In the genomic region with DNA sequence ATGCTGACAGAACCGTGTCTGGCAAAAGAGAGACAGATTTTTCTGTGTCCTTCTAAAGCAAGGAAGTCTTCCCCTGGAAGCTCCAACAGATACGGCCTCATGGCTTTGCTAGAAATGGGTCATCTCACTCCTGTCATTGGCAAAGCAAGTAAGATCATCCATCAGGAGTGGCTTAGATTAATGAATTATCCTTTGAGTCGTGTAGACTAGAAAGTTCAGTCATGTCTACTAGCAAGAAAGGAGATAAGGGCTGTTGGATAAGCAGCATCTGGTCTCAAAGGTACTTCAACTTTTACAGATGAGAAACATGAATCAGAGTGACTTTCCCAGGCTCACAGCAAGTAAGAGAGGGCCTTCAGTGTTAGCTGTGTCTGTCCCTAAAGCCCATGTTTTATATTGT, we compare ENCODE assay signal across 9 cellular contexts.
"Had no signal": no experiment of that assay in that cellular context is flagged by ENCODE, and none has a peak within 500 bp of the region (broad histone marks: within the 10 kb centered on the region; RNA-seq: fewer than 3 reads in every experiment).

No MANE protein-coding gene starts in this region.

- H3K4me3 ChIP-seq: HAP-1 had no signal

- ATAC-seq: HCT116, HepG2 had no signal

- H3K9me3 ChIP-seq: HAP-1 had no signal

- H3K36me3 Mint-ChIP-seq: IgD-negative memory B cell had no signal

- H3K27me3 Mint-ChIP-seq: IgD-negative memory B cell had no signal

- H3K9me3 Mint-ChIP-seq: HFFc6, IgD-negative memory B cell had no signal

- H3K4me3 Mint-ChIP-seq: HFFc6 had no signal

- H3K4me1 ChIP-seq: HAP-1 had no signal

- H3K27ac Mint-ChIP-seq: HFFc6 had no signal

- DNase-seq: GOT3, H7, HFFc6, KG1 had no signal

- H3K27ac ChIP-seq: HL-60 had no signal
